ENCODE assay signal across 15 cellular contexts in genomic region chr18:27748336-27748735, GRCh38.
DNase-seq lines count a peak whose midpoint lies in the region; ATAC-seq lines count a peak whose summit lies in the region.
"Had no signal": no experiment of that assay in that cellular context is flagged by ENCODE, and none has a peak within 500 bp of the region (broad histone marks: within the 10 kb centered on the region; RNA-seq: fewer than 3 reads in every experiment).

No MANE protein-coding gene starts in this region.

- DNase-seq in NCI-H82 (lab: John Stamatoyannopoulos, UW) = peak; percentile 29
- no peak for DNase-seq in NCI-H82 treated with DMSO at 0.1 percent for 48 hours (lab: John Stamatoyannopoulos, UW; ENCODE audit: unreplicated experiment)
- DNase-seq in left kidney (ENCODE audit: low read depth, low spot score) = peak; percentile 62
- no peak for DNase-seq in DMS79 (lab: John Stamatoyannopoulos, UW)
- DNase-seq: AML-193; Caco-2; Calu3; CD4-positive, alpha-beta T cell; CD8-positive, alpha-beta T cell; DND-41; EL; GDM1 had no signal

- no peak for ATAC-seq in GM18517 (IDR thresholded peaks at IDR 0.05; ENCODE audit: unreplicated experiment)
- ATAC-seq: A549; CD8-positive, alpha-beta T cell; GM12878 had no signal

Comparison
In these comparisons a context has a peak if more than half of its experiments do, and no peak if none do; other contexts are left out.
1. DNase-seq: peak in NCI-H82 (single experiment) and left kidney (single experiment); none in NCI-H82 treated with DMSO at 0.1 percent for 48 hours (single experiment) and DMS79 (single experiment).